ENCODE assay signal across 24 cellular contexts in the genomic region with DNA sequence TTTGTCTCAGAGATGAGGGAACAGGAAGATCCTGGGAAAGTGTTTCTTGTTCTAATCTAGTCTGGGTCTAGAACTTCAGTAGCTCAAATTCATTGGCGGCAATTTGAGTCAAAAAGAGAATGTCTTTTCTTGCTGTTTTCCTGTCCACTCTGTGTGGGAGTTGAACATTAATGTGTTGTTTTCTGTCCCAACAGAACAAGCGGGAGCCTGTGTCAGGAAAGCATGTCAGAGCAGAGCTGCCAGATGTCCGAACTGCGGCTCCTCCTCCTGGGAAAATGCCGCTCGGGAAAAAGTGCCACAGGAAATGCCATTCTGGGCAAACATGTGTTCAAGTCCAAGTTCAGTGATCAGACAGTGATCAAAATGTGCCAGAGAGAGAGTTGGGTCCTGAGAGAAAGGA. TPM values are rescaled to one million over a fixed set of nuclear protein-coding genes. Genes with fewer than 3 reads are reported as not detected.
DNase-seq lines count a peak whose midpoint lies in the region; ATAC-seq, FAIRE-seq and TF ChIP-seq lines count a peak whose summit lies in the region.
"Had no signal": no experiment of that assay in that cellular context is flagged by ENCODE, and none has a peak within 500 bp of the region (broad histone marks: within the 10 kb centered on the region; RNA-seq: fewer than 3 reads in every experiment).

No MANE protein-coding gene starts in this region.

- H3K27ac Mint-ChIP-seq in activated naive CD8-positive, alpha-beta T cell: peak overlapping the region; percentile 91
- no peak overlapping the region for H3K27ac Mint-ChIP-seq in activated naive CD8-positive, alpha-beta T cell treated with anti-CD3 and anti-CD28 coated beads, Interleukin-2, amount 50 U/mL, for 24 hours
- no peak overlapping the region for H3K27ac Mint-ChIP-seq in Calu3 (ENCODE audit: unreplicated experiment)
- H3K27ac Mint-ChIP-seq: B cell; endodermal cell; stimulated activated naive CD8-positive, alpha-beta T cell treated with anti-CD3 and anti-CD28 coated beads, Interleukin-15, amount 100 ng/mL, for 72 hours had no signal

- peaks cover 37% of the 10 kb centered on the region for H3K36me3 Mint-ChIP-seq in activated naive CD8-positive, alpha-beta T cell
- peaks cover 40% of the 10 kb centered on the region for H3K36me3 Mint-ChIP-seq in activated naive CD8-positive, alpha-beta T cell treated with anti-CD3 and anti-CD28 coated beads, Interleukin-2, amount 50 U/mL, for 24 hours (ENCODE audit: low read depth)
- no peaks in the 10 kb centered on the region for H3K36me3 Mint-ChIP-seq in Calu3 (ENCODE audit: insufficient read depth, unreplicated experiment)

- H3K27me3 ChIP-seq in esophagus muscularis mucosa (peaks cover 0 to 5% (median 0%) of the 10 kb centered on the region in 4 donors), lung (ENCODE audit: control insufficient read depth, insufficient read depth) (no peaks in the 10 kb centered on the region), subcutaneous abdominal adipose tissue (ENCODE audit: control insufficient read depth in 5 of 5, insufficient read depth in 4 of 5, low read length in 5 of 5) (no peaks in the 10 kb centered on the region), small intestine (ENCODE audit: control insufficient read depth in 2 of 2, insufficient read depth in 2 of 2, low read length in 2 of 2) (no peaks in the 10 kb centered on the region)
- H3K27me3 ChIP-seq: sigmoid colon had no signal

- TF ChIP-seq CTCF in esophagus muscularis mucosa (IDR thresholded peaks at IDR 0.05) (no peak), lung (IDR thresholded peaks at IDR 0.05; ENCODE audit: control extremely low read depth, extremely low read depth) (no peak), Calu3 (IDR thresholded peaks at IDR 0.05; ENCODE audit: unreplicated experiment) (no peak)

- H3K4me1 Mint-ChIP-seq in activated naive CD8-positive, alpha-beta T cell (ENCODE audit: low read depth): peaks cover 83% of the 10 kb centered on the region
- H3K4me1 Mint-ChIP-seq in activated naive CD8-positive, alpha-beta T cell treated with anti-CD3 and anti-CD28 coated beads, Interleukin-2, amount 50 U/mL, for 24 hours: peaks cover 66% of the 10 kb centered on the region
- H3K4me1 Mint-ChIP-seq in Calu3 (ENCODE audit: low read depth, unreplicated experiment): no peaks in the 10 kb centered on the region
- H3K4me1 Mint-ChIP-seq: B cell, endodermal cell had no signal

- H3K9me3 Mint-ChIP-seq in activated naive CD8-positive, alpha-beta T cell (ENCODE audit: low read depth): peaks cover 20% of the 10 kb centered on the region
- peaks cover 18% of the 10 kb centered on the region for H3K9me3 Mint-ChIP-seq in activated naive CD8-positive, alpha-beta T cell treated with anti-CD3 and anti-CD28 coated beads, Interleukin-2, amount 50 U/mL, for 24 hours
- no peaks in the 10 kb centered on the region for H3K9me3 Mint-ChIP-seq in Calu3 (ENCODE audit: low read depth, unreplicated experiment)

- CTCF ChIA-PET in Calu3 (lab: Charles Lee): no interaction called here

- peak overlapping the region in 1 of 5 donors; percentile 25 for H3K9ac ChIP-seq in subcutaneous abdominal adipose tissue (ENCODE audit: low read length in 5 of 5)

- BruUV-seq in Calu3 (replicated peaks; lab: Mats Ljungman, UMichigan): no TSS peak

- H3K9me3 ChIP-seq in esophagus muscularis mucosa (peaks cover 0 to 25% (median 21%) of the 10 kb centered on the region in 4 donors), lung (ENCODE audit: control insufficient read depth in 2 of 2, insufficient read depth in 1 of 2, low read length in 1 of 2) (peaks cover 0 to 4% of the 10 kb centered on the region in 2 donors), subcutaneous abdominal adipose tissue (ENCODE audit: control insufficient read depth in 5 of 5, low read length in 5 of 5) (peaks cover 3 to 19% (median 13%) of the 10 kb centered on the region in 5 donors), small intestine (ENCODE audit: control insufficient read depth, low read depth) (no peaks in the 10 kb centered on the region)

- intact Hi-C loops in esophagus muscularis mucosa (cut with DNase I) (no loop called here), Calu3 (cut with micrococcal nuclease; ENCODE audit: unreplicated experiment) (no loop called here)

- no peak for TF ChIP-seq EP300 in esophagus muscularis mucosa (IDR thresholded peaks at IDR 0.05)

- H3K4me1 ChIP-seq in esophagus muscularis mucosa (peaks cover 0 to 9% (median 0%) of the 10 kb centered on the region in 4 donors), lung (ENCODE audit: control insufficient read depth in 2 of 2, insufficient read depth in 2 of 2, low read length in 2 of 2) (peaks cover 4 to 9% of the 10 kb centered on the region in 2 donors), subcutaneous abdominal adipose tissue (ENCODE audit: control insufficient read depth in 5 of 5, insufficient read depth in 5 of 5, low read length in 5 of 5) (peaks cover 0 to 28% (median 0%) of the 10 kb centered on the region in 5 donors), small intestine (ENCODE audit: control insufficient read depth in 2 of 2, insufficient read depth in 1 of 2, low read depth in 1 of 2, low read length in 1 of 2) (no peaks in the 10 kb centered on the region)
- H3K4me1 ChIP-seq: sigmoid colon had no signal

- DNase-seq in activated naive CD8-positive, alpha-beta T cell treated with anti-CD3 and anti-CD28 coated beads, Interleukin-2, amount 50 U/mL, for 24 hours: no peak
- DNase-seq in esophagus muscularis mucosa (ENCODE audit: extremely low spot score) (no peak), lung (ENCODE audit: low spot score) (no peak), small intestine (no peak), NAMALWA (ENCODE audit: low spot score) (no peak), Calu3 (no peak)
- DNase-seq: 8988T; activated gamma-delta T cell treated with Interleukin-2 at 50 U/mL for 16 hours; anterior cingulate cortex; DMS 273 treated with DMSO at 0.1 percent for 48 hours; endodermal cell; NCI-H1436 treated with DMSO at 0.1 percent for 48 hours; NCI-H2171; NCI-H526 treated with DMSO at 0.1 percent for 48 hours; sigmoid colon; stimulated activated CD4-positive, alpha-beta T cell treated with anti-CD3 and anti-CD28 coated beads, Interleukin-2, amount 100 ng/mL, for 24 hours; stimulated activated naive CD8-positive, alpha-beta T cell treated with anti-CD3 and anti-CD28 coated beads, Interleukin-15, amount 100 ng/mL, for 72 hours had no signal

- FAIRE-seq in small intestine (lab: Jason Lieb, UNC): no peak
- FAIRE-seq: G401.6, H54 had no signal

- 74% methylated on average over 6 of the region's 6 CpGs for WGBS in esophagus muscularis mucosa
- 65 to 82% methylated on average over 6 of the region's 6 CpGs for whole genome bisulfite sequencing in lung, 2 donors
- 70 to 89% (median 76%) methylated on average over 6 of the region's 6 CpGs for WGBS in small intestine, 3 donors

- H3K4me3 ChIP-seq in esophagus muscularis mucosa (peak overlapping the region; percentile 19 to 46 (median 35)), lung (peak overlapping the region; percentile 24), subcutaneous abdominal adipose tissue (ENCODE audit: low read depth in 1 of 5, low read length in 5 of 5) (peak overlapping the region in 3 of 5 donors; percentile 59 to 67 (median 64)), small intestine (ENCODE audit: low read depth in 1 of 2, low read length in 2 of 2) (no peak overlapping the region)

- no peak for TF ChIP-seq POLR2A in esophagus muscularis mucosa (IDR thresholded peaks at IDR 0.05; ENCODE audit: low read depth)

- H3K27me3 Mint-ChIP-seq in activated naive CD8-positive, alpha-beta T cell: no peaks in the 10 kb centered on the region
- no peaks in the 10 kb centered on the region for H3K27me3 Mint-ChIP-seq in activated naive CD8-positive, alpha-beta T cell treated with anti-CD3 and anti-CD28 coated beads, Interleukin-2, amount 50 U/mL, for 24 hours
- H3K27me3 Mint-ChIP-seq in Calu3 (ENCODE audit: unreplicated experiment): peaks cover 44% of the 10 kb centered on the region
- H3K27me3 Mint-ChIP-seq: stimulated activated naive CD8-positive, alpha-beta T cell treated with anti-CD3 and anti-CD28 coated beads, Interleukin-15, amount 100 ng/mL, for 72 hours had no signal

- no peak overlapping the region for H3K4me3 Mint-ChIP-seq in activated naive CD8-positive, alpha-beta T cell
- H3K4me3 Mint-ChIP-seq in activated naive CD8-positive, alpha-beta T cell treated with anti-CD3 and anti-CD28 coated beads, Interleukin-2, amount 50 U/mL, for 24 hours: no peak overlapping the region
- no peak overlapping the region for H3K4me3 Mint-ChIP-seq in Calu3 (ENCODE audit: low read depth, unreplicated experiment)
- H3K4me3 Mint-ChIP-seq: B cell; endodermal cell; stimulated activated naive CD8-positive, alpha-beta T cell treated with anti-CD3 and anti-CD28 coated beads, Interleukin-15, amount 100 ng/mL, for 72 hours had no signal

- H3K36me3 ChIP-seq in esophagus muscularis mucosa (peaks cover 0 to 36% (median 2%) of the 10 kb centered on the region in 4 donors), lung (ENCODE audit: control insufficient read depth in 2 of 2, insufficient read depth in 2 of 2, low read length in 2 of 2) (peaks cover 2 to 4% of the 10 kb centered on the region in 2 donors), subcutaneous abdominal adipose tissue (ENCODE audit: control insufficient read depth in 5 of 5, insufficient read depth in 5 of 5, low read length in 5 of 5) (peaks cover 0 to 14% (median 10%) of the 10 kb centered on the region in 5 donors), small intestine (ENCODE audit: control insufficient read depth in 2 of 2, insufficient read depth in 2 of 2, low read length in 2 of 2) (peaks cover 0 to 3% of the 10 kb centered on the region in 2 donors)
- H3K36me3 ChIP-seq: sigmoid colon had no signal

- peak overlapping the region in 2 of 4 donors; percentile 19 to 39 for H3K27ac ChIP-seq in esophagus muscularis mucosa (replicated peaks in 1 of 4)
- peak overlapping the region in 1 of 2 donors; percentile 4 for H3K27ac ChIP-seq in lung (ENCODE audit: low read depth in 1 of 2, low read length in 1 of 2)
- peak overlapping the region; percentile 13 for H3K27ac ChIP-seq in subcutaneous abdominal adipose tissue (ENCODE audit: low read depth, low read length)
- no peak overlapping the region for H3K27ac ChIP-seq in small intestine (ENCODE audit: low read depth in 1 of 2, low read length in 1 of 2)

- no peak for ATAC-seq in activated naive CD8-positive, alpha-beta T cell treated with anti-CD3 and anti-CD28 coated beads, Interleukin-2, amount 50 U/mL, for 24 hours
- no peak for ATAC-seq in lung (ENCODE audit: insufficient read depth, low FRiP score)
- ATAC-seq: left lobe of liver; stimulated activated naive CD8-positive, alpha-beta T cell treated with anti-CD3 and anti-CD28 coated beads, Interleukin-15, amount 100 ng/mL, for 72 hours had no signal

RNA-seq across cellular contexts. Expression of a gene that starts 16.0 kb away (rescaled TPM):
- 10 to 100 TPM in 3 of 4 donors, 1 to 10 TPM in 1; 7.1 to 18.5 (median 15.4) TPM for total RNA-seq in esophagus muscularis mucosa
- 10 to 100 TPM; 20.9 to 25.0 TPM for total RNA-seq in lung
- polyA plus RNA-seq in lung: 10 to 100 TPM; 14.4 to 23.0 TPM
- polyA plus RNA-seq in small intestine: 10 to 100 TPM in 1 of 3 donors, 1 to 10 TPM in 1, under 1 TPM in 1; 0.67 to 14.0 (median 3.0) TPM
- not detected in 2 replicates for total RNA-seq in Calu3 (2022)
- total RNA-seq: endodermal cell, osteoblast had no signal

RNA-seq across cellular contexts. Expression of a gene that starts 48.2 kb away (rescaled TPM):
- total RNA-seq in esophagus muscularis mucosa (10 to 100 TPM; 15.8 to 22.0 (median 19.9) TPM), lung (10 to 100 TPM; 20.6 to 30.8 TPM), Calu3 (2022) (not detected in 2 replicates)
- polyA plus RNA-seq in lung (10 to 100 TPM; 39.8 to 54.7 TPM), small intestine (10 to 100 TPM in 2 of 3 donors, 1 to 10 TPM in 1; 3.1 to 31.1 (median 17.0) TPM)
- total RNA-seq: endodermal cell, osteoblast had no signal

Comparison
In these comparisons a context has a peak if more than half of its experiments do, and no peak if none do; other contexts are left out.
1. H3K4me3 ChIP-seq: peak in esophagus muscularis mucosa (4 of 4), lung (single experiment) and subcutaneous abdominal adipose tissue (3 of 5); none in small intestine (0 of 2).
2. RNA of a gene that starts 48.2 kb away (total RNA-seq): 20.6 to 30.8 TPM in lung and 15.8 to 22.0 TPM in esophagus muscularis mucosa; not detected in Calu3; every median in the first group is over 10 times any median in the second.